ENCODE assay signal across 15 cellular contexts in genomic region chr3:52870471-52870870, GRCh38. TPM values are rescaled to one million over a fixed set of nuclear protein-coding genes. Genes with fewer than 3 reads are reported as not detected.
DNase-seq lines count a peak whose midpoint lies in the region; ATAC-seq, FAIRE-seq and TF ChIP-seq lines count a peak whose summit lies in the region.
"Had no signal": no experiment of that assay in that cellular context is flagged by ENCODE, and none has a peak within 500 bp of the region (broad histone marks: within the 10 kb centered on the region; RNA-seq: fewer than 3 reads in every experiment).

No MANE protein-coding gene starts in this region.

- H4K20me1 ChIP-seq in HepG2 (ENCODE audit: insufficient read depth, low read length): no peaks in the 10 kb centered on the region
- no peaks in the 10 kb centered on the region for H4K20me1 ChIP-seq in K562 (replicated peaks; ENCODE audit: control insufficient read depth, insufficient read depth, low read length)
- H4K20me1 ChIP-seq in osteoblast (ENCODE audit: insufficient read depth, low read length): peaks cover 36% of the 10 kb centered on the region

- WGBS in HepG2 (ENCODE audit: low lambda C conversion rate): 93% methylated on average over 8 of the region's 10 CpGs
- no CpG with 5 or more reads among the region's 10 CpGs for WGBS in right lobe of liver (ENCODE audit: insufficient coverage, low coverage, low lambda C conversion rate, missing lambda C conversion rate)
- WGBS in K562 (ENCODE audit: insufficient coverage, low coverage, missing lambda C conversion rate): 87% methylated on average over 9 of the region's 10 CpGs

- CTCF ChIA-PET in HepG2 (lab: Yijun Ruan, JAX; ENCODE audit: low intra/inter-chr PET ratio, low total read pairs) (no interaction called here), K562 (lab: Yijun Ruan, JAX; ENCODE audit: low intra/inter-chr PET ratio) (no interaction called here)

- H3K9me3 ChIP-seq in HepG2 (ENCODE audit: low read length) (no peaks in the 10 kb centered on the region), right lobe of liver (no peaks in the 10 kb centered on the region), K562 (replicated peaks; ENCODE audit: control insufficient read depth, insufficient read depth, low read depth, low read length) (no peaks in the 10 kb centered on the region), osteoblast (ENCODE audit: low read depth, low read length) (no peaks in the 10 kb centered on the region)

- no peak for TF ChIP-seq POLR2A in HepG2 (IDR thresholded peaks at IDR 0.05; ENCODE audit: insufficient read depth in 1 of 2, low read depth in 2 of 2, low read length in 2 of 2)
- TF ChIP-seq POLR2A in right lobe of liver (IDR thresholded peaks at IDR 0.05): no peak
- TF ChIP-seq POLR2A in K562 (conservative IDR thresholded peaks at IDR 0.05): no peak

- TF ChIP-seq RAD21 in HepG2 (CRISPR knock-in tag; IDR thresholded peaks at IDR 0.05) (no peak), K562 (CRISPR knock-in tag; conservative IDR thresholded peaks at IDR 0.05 in 1 of 2, IDR thresholded peaks at IDR 0.05 in 1 of 2) (no peak)

- TF ChIP-seq CTCF in HepG2 (CRISPR knock-in tag; IDR thresholded peaks at IDR 0.05) (no peak), right lobe of liver (IDR thresholded peaks at IDR 0.05) (no peak), K562 (IDR thresholded peaks at IDR 0.05 in 2 of 3, conservative IDR thresholded peaks at IDR 0.05 in 1 of 3; ENCODE audit: insufficient read depth in 2 of 3, low read depth in 1 of 3, low read length in 3 of 3) (no peak), osteoblast (IDR thresholded peaks at IDR 0.05; ENCODE audit: extremely low read depth, low read depth, low read length) (no peak)

- H3K9ac ChIP-seq in HepG2 (ENCODE audit: insufficient read depth, low read depth, low read length): no peak overlapping the region
- H3K9ac ChIP-seq in K562 (ENCODE audit: insufficient read depth in 1 of 2, low read depth in 2 of 2, low read length in 2 of 2): peak overlapping the region in 1 of 2 experiments; percentile 35; a peak in 1 of 4 replicates

- H3K79me2 ChIP-seq in HepG2 (ENCODE audit: insufficient read depth, low read length) (no peaks in the 10 kb centered on the region), K562 (ENCODE audit: control insufficient read depth, insufficient read depth, low read length) (no peaks in the 10 kb centered on the region), osteoblast (ENCODE audit: insufficient read depth, low read length) (peaks cover 18% of the 10 kb centered on the region)

- TF ChIP-seq EP300 in HepG2 (IDR thresholded peaks at IDR 0.05; ENCODE audit: low read depth in 2 of 2, low read length in 2 of 2): no peak
- TF ChIP-seq EP300 in HepG2 (CRISPR knock-in tag; IDR thresholded peaks at IDR 0.05; ENCODE audit: borderline replicate concordance): no peak
- TF ChIP-seq EP300 in K562 (IDR thresholded peaks at IDR 0.05; ENCODE audit: low read length): no peak

- H3K4me3 ChIP-seq in HepG2 (replicated peaks in 1 of 3; ENCODE audit: insufficient read depth in 1 of 3, low read depth in 2 of 3, low read length in 3 of 3) (no peak overlapping the region), right lobe of liver (no peak overlapping the region), K562 (no peak overlapping the region), osteoblast (ENCODE audit: insufficient read depth, low read length) (no peak overlapping the region)
- H3K4me3 ChIP-seq: HAP-1 had no signal

- no peak for FAIRE-seq in HepG2 (lab: Jason Lieb, UNC)
- no peak for FAIRE-seq in K562 (lab: Jason Lieb, UNC)

- H2AFZ ChIP-seq in HepG2 (ENCODE audit: low read length): no peak overlapping the region
- no peak overlapping the region for H2AFZ ChIP-seq in K562 (ENCODE audit: low read depth, low read length)
- H2AFZ ChIP-seq in osteoblast (ENCODE audit: low read length): no peak overlapping the region

- H3K4me1 ChIP-seq in HepG2 (ENCODE audit: insufficient read depth, low read length) (peaks cover 33% of the 10 kb centered on the region), right lobe of liver (peaks cover 0 to 18% (median 0%) of the 10 kb centered on the region in 4 donors), K562 (replicated peaks in 1 of 2; ENCODE audit: control insufficient read depth in 2 of 2, insufficient read depth in 2 of 2, low read length in 2 of 2) (peaks cover 10 to 33% of the 10 kb centered on the region in 2 experiments), osteoblast (ENCODE audit: insufficient read depth, low read length) (peaks cover 12% of the 10 kb centered on the region)
- H3K4me1 ChIP-seq: HAP-1 had no signal

- in situ Hi-C loops in HepG2 (cut with HindIII; ENCODE audit: extremely low pct_ligation_motif_present, low pct_unique_long_range_greater_than_20kb) (no loop called here), K562 (cut with MboI) (no loop called here)

- H3K27ac ChIP-seq in HepG2 (ENCODE audit: extremely low read length, insufficient read depth, low read length) (no peak overlapping the region), right lobe of liver (no peak overlapping the region), K562 (ENCODE audit: extremely low read depth, low read depth, low read length) (no peak overlapping the region), osteoblast (ENCODE audit: low read depth, low read length) (no peak overlapping the region)
- H3K27ac ChIP-seq: 22Rv1, C4-2B had no signal

- H3K36me3 ChIP-seq in HepG2 (replicated peaks in 1 of 2; ENCODE audit: control insufficient read depth in 1 of 2, insufficient read depth in 2 of 2, low read length in 2 of 2) (no peaks in the 10 kb centered on the region), right lobe of liver (no peaks in the 10 kb centered on the region), K562 (ENCODE audit: control insufficient read depth, insufficient read depth, low read length) (no peaks in the 10 kb centered on the region), osteoblast (ENCODE audit: insufficient read depth, low read length) (no peaks in the 10 kb centered on the region)
- H3K36me3 ChIP-seq: HAP-1 had no signal

- intact Hi-C loops in HepG2 (cut with micrococcal nuclease; ENCODE audit: unreplicated experiment): no loop called here
- intact Hi-C loops in right lobe of liver (cut with DNase I): no loop called here
- intact Hi-C loops in K562 (cut with micrococcal nuclease): no loop called here

- H3K4me2 ChIP-seq in HepG2 (ENCODE audit: low read depth, low read length) (no peak overlapping the region), K562 (ENCODE audit: insufficient read depth, low read length) (no peak overlapping the region), osteoblast (ENCODE audit: insufficient read depth, low read length) (no peak overlapping the region)

- ATAC-seq in HepG2: no peak
- no peak for ATAC-seq in right lobe of liver
- ATAC-seq in K562: no peak
- ATAC-seq in GM18909 (IDR thresholded peaks at IDR 0.05; ENCODE audit: poor library complexity, unreplicated experiment): no peak

- DNase-seq in HepG2 (ENCODE audit: low spot score) (no peak), right lobe of liver (no peak), K562 (ENCODE audit: extremely low read depth in 1 of 4, low spot score in 3 of 4) (no peak), osteoblast (ENCODE audit: insufficient read length, low spot score, missing footprints) (peak; percentile 58), DMS 273 (lab: John Stamatoyannopoulos, UW; ENCODE audit: unreplicated experiment) (no peak), NCI-H2171 (lab: John Stamatoyannopoulos, UW) (no peak)
- DNase-seq: CD4-positive, alpha-beta T cell; DMS79 treated with DMSO at 0.1 percent for 48 hours had no signal

- POLR2A ChIA-PET in HepG2 (lab: Yijun Ruan, JAX) (no interaction called here), K562 (lab: Yijun Ruan, JAX) (no interaction called here)

- H3K9me1 ChIP-seq in K562 (ENCODE audit: control insufficient read depth, insufficient read depth, low read length): no peaks in the 10 kb centered on the region

- BruUV-seq in HepG2 (replicated peaks; lab: Mats Ljungman, UMichigan) (no TSS peak), K562 (replicated peaks; lab: Mats Ljungman, UMichigan) (no TSS peak)

- H3K27me3 ChIP-seq in HepG2 (ENCODE audit: control insufficient read depth in 1 of 2, insufficient read depth in 2 of 2, low read length in 2 of 2): no peaks in the 10 kb centered on the region
- H3K27me3 ChIP-seq in right lobe of liver: no peaks in the 10 kb centered on the region
- no peaks in the 10 kb centered on the region for H3K27me3 ChIP-seq in K562 (ENCODE audit: control insufficient read depth in 2 of 2, insufficient read depth in 2 of 2, low read length in 2 of 2)
- no peaks in the 10 kb centered on the region for H3K27me3 ChIP-seq in osteoblast (ENCODE audit: insufficient read depth, low read length)

RNA-seq across cellular contexts. Expression of gene STIMATE, which starts 26.9 kb away (rescaled TPM):
- 8.7 and 11.7 TPM in 2 replicates for total RNA-seq in HepG2 (2016; rRNA removed; fragmentation: Illumina TruSeq; extraction: Trizol)
- total RNA-seq in HepG2 (2016; cell fraction: cytosol; rRNA removed; fragmentation: Illumina TruSeq; extraction: Trizol; ENCODE audit: low read depth): 18.2 and 18.6 TPM in 2 replicates
- 7.4 and 13.2 TPM in 2 replicates for total RNA-seq in HepG2 (2016; cell fraction: insoluble cytoplasmic fraction; rRNA removed; fragmentation: Illumina TruSeq; extraction: Trizol)
- total RNA-seq in HepG2 (2016; cell fraction: membrane; rRNA removed; fragmentation: Illumina TruSeq; extraction: Trizol): 22.9 and 26.2 TPM in 2 replicates
- 6.8 and 12.1 TPM in 2 replicates for total RNA-seq in HepG2 (2016; cell fraction: nucleus; rRNA removed; fragmentation: Illumina TruSeq; extraction: Trizol)
- polyA plus RNA-seq in HepG2 (2011; rRNA removed): 5.7 and 6.2 TPM in 2 replicates
- 6.4 and 6.8 TPM in 2 replicates for polyA plus RNA-seq in HepG2 (2011; cell fraction: cytosol; rRNA removed)
- 27.8 and 29.6 TPM in 2 replicates for polyA plus RNA-seq in HepG2 (2011; cell fraction: nucleus; rRNA removed)
- 5.6 and 5.9 TPM in 2 replicates for polyA plus RNA-seq in HepG2 (2012)
- 28.0 and 29.6 TPM in 2 replicates for polyA plus RNA-seq in HepG2 (2016; cell fraction: cytosol; fragmentation: Illumina TruSeq; extraction: Trizol; ENCODE audit: low read depth)
- polyA plus RNA-seq in HepG2 (2016; cell fraction: insoluble cytoplasmic fraction; fragmentation: Illumina TruSeq; extraction: Trizol; ENCODE audit: low read depth): 8.4 and 9.2 TPM in 2 replicates
- polyA plus RNA-seq in HepG2 (2016; cell fraction: membrane; fragmentation: Illumina TruSeq; extraction: Trizol; ENCODE audit: low read depth): 25.4 and 30.7 TPM in 2 replicates
- 12.9 and 17.4 TPM in 2 replicates for polyA plus RNA-seq in HepG2 (2016; cell fraction: nucleus; fragmentation: Illumina TruSeq; extraction: Trizol; ENCODE audit: insufficient read depth, low read depth)
- 11.7 and 11.8 TPM in 2 replicates for polyA minus RNA-seq in HepG2 (2011; rRNA and poly(A)+ RNA removed; ENCODE audit: low replicate concordance)
- polyA minus RNA-seq in HepG2 (2011; cell fraction: cytosol; rRNA and poly(A)+ RNA removed): 6.1 and 8.6 TPM in 2 replicates
- polyA minus RNA-seq in HepG2 (2011; cell fraction: nucleus; rRNA and poly(A)+ RNA removed): 5.3 and 7.9 TPM in 2 replicates
- total RNA-seq in right lobe of liver: 10 to 100 TPM; 17.4 to 48.5 (median 33.8) TPM
- 3.2 and 8.5 TPM in 2 replicates for total RNA-seq in K562 (2011; cell fraction: chromatin; rRNA removed; ENCODE audit: low replicate concordance)
- total RNA-seq in K562 (2011; cell fraction: nucleolus; rRNA removed): 6.3 and 9.5 TPM in 2 replicates
- 7.5 and 13.3 TPM in 2 replicates for total RNA-seq in K562 (2011; cell fraction: nucleoplasm; rRNA removed)
- total RNA-seq in K562 (2014; rRNA removed): 2.9 and 4.9 TPM in 2 replicates
- total RNA-seq in K562 (2014; rRNA removed; fragmentation: Illumina TruSeq; extraction: Trizol): 2.0 and 3.0 TPM in 2 replicates
- 5.1 and 5.2 TPM in 2 replicates for total RNA-seq in K562 (2015; rRNA removed; fragmentation: Illumina TruSeq; extraction: Trizol)
- 5.3 and 6.9 TPM in 2 replicates for total RNA-seq in K562 (2021)
- polyA plus RNA-seq in K562 (2011; rRNA removed): 2.5 and 2.8 TPM in 2 replicates
- polyA plus RNA-seq in K562 (2011; cell fraction: cytosol; rRNA removed): 5.2 and 7.2 TPM in 2 replicates
- polyA plus RNA-seq in K562 (2011; cell fraction: nucleus; rRNA removed): 7.9 and 10.5 TPM in 2 replicates
- polyA plus RNA-seq in K562 (2012): 4.4 and 17.7 TPM in 2 replicates
- polyA plus RNA-seq in K562 (2014; fragmentation: Illumina TruSeq; extraction: Trizol): 6.3 and 7.7 TPM in 2 replicates
- polyA plus RNA-seq in K562 (2014; fragmentation: Nextera tagmentation; extraction: Ambion mirVana): under 1 TPM; 0.14 to 0.52 TPM
- polyA plus RNA-seq in K562 (2014; rRNA removed): 7.6 and 8.4 TPM in 2 replicates
- 1.5 and 2.1 TPM in 2 replicates for polyA minus RNA-seq in K562 (2011; rRNA and poly(A)+ RNA removed)
- 5.5 TPM in 1 of 2 replicates, not detected in the other for polyA minus RNA-seq in K562 (2011; cell fraction: cytosol; rRNA and poly(A)+ RNA removed)
- polyA minus RNA-seq in K562 (2011; cell fraction: nucleus; rRNA and poly(A)+ RNA removed): 3.1 and 4.2 TPM in 2 replicates
- total RNA-seq in osteoblast: 11.5 and 18.5 TPM in 2 replicates

RNA-seq across cellular contexts. Expression of gene MUSTN1, which starts 35.7 kb away (rescaled TPM):
- total RNA-seq in HepG2 (2016; rRNA removed; fragmentation: Illumina TruSeq; extraction: Trizol) (1.3 and 1.4 TPM in 2 replicates), right lobe of liver (1 to 10 TPM in 3 of 6 experiments, under 1 TPM in 1, not detected in 2; 0.59 to 9.9 (median 5.7) TPM), K562 (2014; rRNA removed) (0.18 TPM in 1 of 2 replicates, not detected in the other), K562 (2014; rRNA removed; fragmentation: Illumina TruSeq; extraction: Trizol) (not detected in 2 replicates), K562 (2015; rRNA removed; fragmentation: Illumina TruSeq; extraction: Trizol) (0.38 TPM in 1 of 2 replicates, not detected in the other), K562 (2021) (0.78 TPM in 1 of 2 replicates, not detected in the other), osteoblast (1.4 TPM in 1 of 2 replicates, not detected in the other)
- total RNA-seq in HepG2 (2016; cell fraction: cytosol; rRNA removed; fragmentation: Illumina TruSeq; extraction: Trizol; ENCODE audit: low read depth): 1.1 TPM in 1 of 2 replicates, not detected in the other
- 1.8 and 2.0 TPM in 2 replicates for total RNA-seq in HepG2 (2016; cell fraction: insoluble cytoplasmic fraction; rRNA removed; fragmentation: Illumina TruSeq; extraction: Trizol)
- total RNA-seq in HepG2 (2016; cell fraction: membrane; rRNA removed; fragmentation: Illumina TruSeq; extraction: Trizol): 0.62 and 1.3 TPM in 2 replicates
- total RNA-seq in HepG2 (2016; cell fraction: nucleus; rRNA removed; fragmentation: Illumina TruSeq; extraction: Trizol): 1.5 and 1.8 TPM in 2 replicates
- polyA plus RNA-seq in HepG2 (2011; rRNA removed) (0.60 and 0.84 TPM in 2 replicates), K562 (2011; rRNA removed) (not detected in 2 replicates), K562 (2014; fragmentation: Illumina TruSeq; extraction: Trizol) (0.74 and 0.82 TPM in 2 replicates), K562 (2014; fragmentation: Nextera tagmentation; extraction: Ambion mirVana) (under 1 TPM in 1 of 2 experiments, not detected in 1; 0.15 TPM), K562 (2014; rRNA removed) (0.44 TPM in 1 of 2 replicates, not detected in the other)
- 0.46 and 0.76 TPM in 2 replicates for polyA plus RNA-seq in HepG2 (2011; cell fraction: cytosol; rRNA removed)
- polyA plus RNA-seq in HepG2 (2011; cell fraction: nucleus; rRNA removed): 8.5 TPM in 2 replicates
- polyA plus RNA-seq in HepG2 (2012): 0.59 and 1.6 TPM in 2 replicates
- polyA plus RNA-seq in HepG2 (2016; cell fraction: cytosol; fragmentation: Illumina TruSeq; extraction: Trizol; ENCODE audit: low read depth): 0.95 and 1.2 TPM in 2 replicates
- polyA plus RNA-seq in HepG2 (2016; cell fraction: insoluble cytoplasmic fraction; fragmentation: Illumina TruSeq; extraction: Trizol; ENCODE audit: low read depth): 1.7 and 2.2 TPM in 2 replicates
- polyA plus RNA-seq in HepG2 (2016; cell fraction: membrane; fragmentation: Illumina TruSeq; extraction: Trizol; ENCODE audit: low read depth): 0.33 and 0.93 TPM in 2 replicates
- 4.6 and 6.7 TPM in 2 replicates for polyA plus RNA-seq in HepG2 (2016; cell fraction: nucleus; fragmentation: Illumina TruSeq; extraction: Trizol; ENCODE audit: insufficient read depth, low read depth)
- polyA minus RNA-seq in HepG2 (2011; rRNA and poly(A)+ RNA removed; ENCODE audit: low replicate concordance): 0.54 TPM in 1 of 2 replicates, not detected in the other
- polyA minus RNA-seq in HepG2 (2011; cell fraction: cytosol; rRNA and poly(A)+ RNA removed): not detected in 2 replicates
- polyA minus RNA-seq in HepG2 (2011; cell fraction: nucleus; rRNA and poly(A)+ RNA removed): not detected in 2 replicates
- not detected in 2 replicates for total RNA-seq in K562 (2011; cell fraction: chromatin; rRNA removed; ENCODE audit: low replicate concordance)
- 0.92 TPM in 1 of 2 replicates, not detected in the other for total RNA-seq in K562 (2011; cell fraction: nucleolus; rRNA removed)
- not detected in 2 replicates for total RNA-seq in K562 (2011; cell fraction: nucleoplasm; rRNA removed)
- 0.15 and 0.22 TPM in 2 replicates for polyA plus RNA-seq in K562 (2011; cell fraction: cytosol; rRNA removed)
- 1.6 and 3.1 TPM in 2 replicates for polyA plus RNA-seq in K562 (2011; cell fraction: nucleus; rRNA removed)
- polyA plus RNA-seq in K562 (2012): 0.78 and 4.1 TPM in 2 replicates
- not detected in 2 replicates for polyA minus RNA-seq in K562 (2011; rRNA and poly(A)+ RNA removed)
- polyA minus RNA-seq in K562 (2011; cell fraction: cytosol; rRNA and poly(A)+ RNA removed): not detected in 2 replicates
- polyA minus RNA-seq in K562 (2011; cell fraction: nucleus; rRNA and poly(A)+ RNA removed): not detected in 2 replicates
- total RNA-seq: A673, H4 had no signal
- polyA plus RNA-seq: AG04450 had no signal

RNA-seq across cellular contexts. Expression of gene ITIH4, which starts 40.0 kb away (rescaled TPM):
- total RNA-seq in HepG2 (2016; rRNA removed; fragmentation: Illumina TruSeq; extraction: Trizol): 1.5 and 5.3 TPM in 2 replicates
- 1.1 and 1.6 TPM in 2 replicates for total RNA-seq in HepG2 (2016; cell fraction: cytosol; rRNA removed; fragmentation: Illumina TruSeq; extraction: Trizol; ENCODE audit: low read depth)
- 2.2 and 6.6 TPM in 2 replicates for total RNA-seq in HepG2 (2016; cell fraction: insoluble cytoplasmic fraction; rRNA removed; fragmentation: Illumina TruSeq; extraction: Trizol)
- 1.0 and 2.3 TPM in 2 replicates for total RNA-seq in HepG2 (2016; cell fraction: membrane; rRNA removed; fragmentation: Illumina TruSeq; extraction: Trizol)
- total RNA-seq in HepG2 (2016; cell fraction: nucleus; rRNA removed; fragmentation: Illumina TruSeq; extraction: Trizol): 6.0 and 8.7 TPM in 2 replicates
- polyA plus RNA-seq in HepG2 (2011; rRNA removed): 2.7 and 3.7 TPM in 2 replicates
- 1.1 and 1.6 TPM in 2 replicates for polyA plus RNA-seq in HepG2 (2011; cell fraction: cytosol; rRNA removed)
- 6.7 and 7.2 TPM in 2 replicates for polyA plus RNA-seq in HepG2 (2011; cell fraction: nucleus; rRNA removed)
- 0.95 TPM in 1 of 2 replicates, not detected in the other for polyA plus RNA-seq in HepG2 (2012)
- 0.76 and 1.1 TPM in 2 replicates for polyA plus RNA-seq in HepG2 (2016; cell fraction: cytosol; fragmentation: Illumina TruSeq; extraction: Trizol; ENCODE audit: low read depth)
- polyA plus RNA-seq in HepG2 (2016; cell fraction: insoluble cytoplasmic fraction; fragmentation: Illumina TruSeq; extraction: Trizol; ENCODE audit: low read depth): 1.3 and 1.6 TPM in 2 replicates
- polyA plus RNA-seq in HepG2 (2016; cell fraction: membrane; fragmentation: Illumina TruSeq; extraction: Trizol; ENCODE audit: low read depth): 1.2 and 1.4 TPM in 2 replicates
- 10.2 and 12.6 TPM in 2 replicates for polyA plus RNA-seq in HepG2 (2016; cell fraction: nucleus; fragmentation: Illumina TruSeq; extraction: Trizol; ENCODE audit: insufficient read depth, low read depth)
- polyA minus RNA-seq in HepG2 (2011; rRNA and poly(A)+ RNA removed; ENCODE audit: low replicate concordance): 1.8 and 2.5 TPM in 2 replicates
- polyA minus RNA-seq in HepG2 (2011; cell fraction: cytosol; rRNA and poly(A)+ RNA removed): 0.59 and 0.97 TPM in 2 replicates
- 0.64 and 2.5 TPM in 2 replicates for polyA minus RNA-seq in HepG2 (2011; cell fraction: nucleus; rRNA and poly(A)+ RNA removed)
- 1,000 to 10,000 TPM; 1,573 to 4,137 (median 3,531) TPM for total RNA-seq in right lobe of liver
- 0.84 and 1.7 TPM in 2 replicates for total RNA-seq in K562 (2011; cell fraction: chromatin; rRNA removed; ENCODE audit: low replicate concordance)
- total RNA-seq in K562 (2011; cell fraction: nucleolus; rRNA removed): 0.53 TPM in 1 of 2 replicates, not detected in the other
- total RNA-seq in K562 (2011; cell fraction: nucleoplasm; rRNA removed): 1.1 and 1.3 TPM in 2 replicates
- 0.09 TPM in 1 of 2 replicates, not detected in the other for total RNA-seq in K562 (2014; rRNA removed)
- not detected in 2 replicates for total RNA-seq in K562 (2014; rRNA removed; fragmentation: Illumina TruSeq; extraction: Trizol)
- total RNA-seq in K562 (2015; rRNA removed; fragmentation: Illumina TruSeq; extraction: Trizol): not detected in 2 replicates
- total RNA-seq in K562 (2021): 0.62 and 0.96 TPM in 2 replicates
- 0.20 TPM in 1 of 2 replicates, not detected in the other for polyA plus RNA-seq in K562 (2011; rRNA removed)
- 0.07 TPM in 1 of 2 replicates, not detected in the other for polyA plus RNA-seq in K562 (2011; cell fraction: cytosol; rRNA removed)
- 0.28 and 0.39 TPM in 2 replicates for polyA plus RNA-seq in K562 (2011; cell fraction: nucleus; rRNA removed)
- 0.05 and 1.1 TPM in 2 replicates for polyA plus RNA-seq in K562 (2012)
- polyA plus RNA-seq in K562 (2014; fragmentation: Illumina TruSeq; extraction: Trizol): not detected in 2 replicates
- polyA plus RNA-seq in K562 (2014; fragmentation: Nextera tagmentation; extraction: Ambion mirVana): not detected
- not detected in 2 replicates for polyA plus RNA-seq in K562 (2014; rRNA removed)
- polyA minus RNA-seq in K562 (2011; rRNA and poly(A)+ RNA removed): not detected in 2 replicates
- not detected in 2 replicates for polyA minus RNA-seq in K562 (2011; cell fraction: cytosol; rRNA and poly(A)+ RNA removed)
- polyA minus RNA-seq in K562 (2011; cell fraction: nucleus; rRNA and poly(A)+ RNA removed): not detected in 2 replicates
- 2.5 and 3.5 TPM in 2 replicates for total RNA-seq in osteoblast

Comparison
In these comparisons a context has a peak if more than half of its experiments do, and no peak if none do; other contexts are left out.
1. RNA of gene ITIH4, which starts 40.0 kb away (total RNA-seq): 1,573 to 4,137 TPM in right lobe of liver; 1.0 to 8.7 TPM in HepG2, 2.5 to 3.5 TPM in osteoblast and 0.09 to 1.7 TPM in K562; every median in the first group is over 100 times any median in the second.
2. Of the 241 proteins assayed by ChIP-seq in both HepG2 and K562: peak only in HepG2: GABPB1; only in K562: none; in both: none; in neither: 240.